Comparison of ENCODE assay signal across 27 cellular contexts in the genomic region with DNA sequence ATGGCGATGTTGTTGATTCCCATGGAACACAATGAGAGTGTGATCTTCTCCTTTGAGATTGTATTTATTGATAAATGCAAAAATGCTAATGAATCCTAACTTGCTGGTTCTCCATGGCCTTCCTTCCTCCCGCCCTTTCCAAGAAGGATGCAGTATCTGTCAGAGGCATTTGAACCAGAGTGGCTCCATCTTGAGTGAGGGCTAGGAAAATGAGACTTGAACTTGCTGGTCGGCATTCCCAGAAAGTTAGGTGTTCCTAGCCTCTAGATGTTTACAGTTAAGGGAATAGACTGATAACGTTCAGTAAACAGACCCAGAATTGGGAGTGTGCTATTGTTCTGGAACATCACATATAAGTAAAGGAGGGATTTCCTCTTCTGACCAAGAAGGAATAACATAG. TPM values are rescaled to one million over a fixed set of nuclear protein-coding genes. Genes with fewer than 3 reads are reported as not detected.
"Had no signal": no experiment of that assay in that cellular context is flagged by ENCODE, and none has a peak within 500 bp of the region (broad histone marks: within the 10 kb centered on the region; RNA-seq: fewer than 3 reads in every experiment).

No MANE protein-coding gene starts in this region.

- H3K4me1 ChIP-seq: esophagus muscularis mucosa, heart left ventricle, spleen, upper lobe of left lung had no signal

- H3K36me3 ChIP-seq: esophagus muscularis mucosa, heart left ventricle, sigmoid colon, spleen, thoracic aorta, upper lobe of left lung had no signal

- H3K27ac Mint-ChIP-seq: activated B cell treated with CpG ODN at 0.5 μM for 24 hours; activated CD4-positive, alpha-beta memory T cell treated with anti-CD3 and anti-CD28 coated beads for 36 hours; activated CD4-positive, alpha-beta T cell treated with anti-CD3 and anti-CD28 coated beads for 36 hours; activated naive CD4-positive, alpha-beta T cell treated with anti-CD3 and anti-CD28 coated beads for 36 hours; activated naive CD8-positive, alpha-beta T cell treated with anti-CD3 and anti-CD28 coated beads, Interleukin-2, amount 10 ng/mL, durations not matched to agents 7 days and 5 days; activated T-cell treated with anti-CD3 and anti-CD28 coated beads, Interleukin-2, amount 50 U/mL, for 72 hours; dendritic cell treated with granulocyte-macrophage colony-stimulating factor and Interleukin-4, amounts not matched to agents 40 ng/mL and 50 ng/mL, for 4 days; nephron progenitor cell; T-helper 17 cell had no signal

- H3K9me3 ChIP-seq: esophagus muscularis mucosa, heart left ventricle, mucosa of descending colon, sigmoid colon, thoracic aorta, upper lobe of left lung had no signal

- H3K4me1 Mint-ChIP-seq: activated B cell treated with CpG ODN at 0.5 μM for 24 hours; activated CD4-positive, alpha-beta T cell treated with anti-CD3 and anti-CD28 coated beads for 36 hours; activated naive CD8-positive, alpha-beta T cell treated with anti-CD3 and anti-CD28 coated beads, Interleukin-2, amount 10 ng/mL, durations not matched to agents 7 days and 5 days; nephron progenitor cell; T-helper 17 cell had no signal

- FAIRE-seq: islet of Langerhans had no signal

- H3K27me3 Mint-ChIP-seq: activated B cell treated with CpG ODN at 0.5 μM for 24 hours; activated CD4-positive, alpha-beta memory T cell treated with anti-CD3 and anti-CD28 coated beads for 36 hours; activated naive CD8-positive, alpha-beta T cell treated with anti-CD3 and anti-CD28 coated beads, Interleukin-2, amount 10 ng/mL, durations not matched to agents 7 days and 5 days; dendritic cell treated with granulocyte-macrophage colony-stimulating factor and Interleukin-4, amounts not matched to agents 40 ng/mL and 50 ng/mL, for 4 days had no signal

- H3K36me3 Mint-ChIP-seq: activated CD4-positive, alpha-beta memory T cell treated with anti-CD3 and anti-CD28 coated beads for 36 hours; activated naive CD8-positive, alpha-beta T cell treated with anti-CD3 and anti-CD28 coated beads, Interleukin-2, amount 10 ng/mL, durations not matched to agents 7 days and 5 days had no signal

- DNase-seq: activated B cell treated with CpG ODN at 0.5 μM for 24 hours; activated CD4-positive, alpha-beta memory T cell treated with anti-CD3 and anti-CD28 coated beads for 36 hours; activated CD4-positive, alpha-beta T cell treated with anti-CD3 and anti-CD28 coated beads for 36 hours; activated effector memory CD4-positive, alpha-beta T cell treated with Interleukin-2 at 50 U/mL for 16 hours; activated naive CD4-positive, alpha-beta T cell treated with anti-CD3 and anti-CD28 coated beads for 36 hours; activated naive CD8-positive, alpha-beta T cell treated with anti-CD3 and anti-CD28 coated beads, Interleukin-2, amount 10 ng/mL, durations not matched to agents 7 days and 5 days; activated T-cell treated with anti-CD3 and anti-CD28 coated beads, Interleukin-2, amount 50 U/mL, for 72 hours; effector CD4-positive, alpha-beta T cell; heart left ventricle; left cardiac atrium; mesenchymal stem cell; mucosa of descending colon; nephron progenitor cell; retina; sigmoid colon; spleen; stimulated activated CD4-positive, alpha-beta T cell treated with anti-CD3 and anti-CD28 coated beads, Interleukin-4, amount 100 ng/mL, for 1 hour; stimulated activated naive CD4-positive, alpha-beta T cell; T-helper 17 cell; upper lobe of left lung had no signal

- H3K4me3 ChIP-seq: esophagus muscularis mucosa, heart left ventricle, mucosa of descending colon, sigmoid colon, spleen, thoracic aorta, upper lobe of left lung had no signal

- H3K27ac ChIP-seq: esophagus muscularis mucosa, heart left ventricle, sigmoid colon, spleen, thoracic aorta, upper lobe of left lung had no signal

- H3K27me3 ChIP-seq: sigmoid colon, upper lobe of left lung had no signal

- H3K4me3 Mint-ChIP-seq: activated B cell treated with CpG ODN at 0.5 μM for 24 hours; activated CD4-positive, alpha-beta memory T cell treated with anti-CD3 and anti-CD28 coated beads for 36 hours; activated CD4-positive, alpha-beta T cell treated with anti-CD3 and anti-CD28 coated beads for 36 hours; activated naive CD4-positive, alpha-beta T cell treated with anti-CD3 and anti-CD28 coated beads for 36 hours; activated naive CD8-positive, alpha-beta T cell treated with anti-CD3 and anti-CD28 coated beads, Interleukin-2, amount 10 ng/mL, durations not matched to agents 7 days and 5 days; activated T-cell treated with anti-CD3 and anti-CD28 coated beads, Interleukin-2, amount 50 U/mL, for 72 hours; dendritic cell treated with granulocyte-macrophage colony-stimulating factor and Interleukin-4, amounts not matched to agents 40 ng/mL and 50 ng/mL, for 4 days; nephron progenitor cell; T-helper 17 cell had no signal

- H3K9me3 Mint-ChIP-seq: activated CD4-positive, alpha-beta memory T cell treated with anti-CD3 and anti-CD28 coated beads for 36 hours; activated naive CD4-positive, alpha-beta T cell treated with anti-CD3 and anti-CD28 coated beads for 36 hours; activated naive CD8-positive, alpha-beta T cell treated with anti-CD3 and anti-CD28 coated beads, Interleukin-2, amount 10 ng/mL, durations not matched to agents 7 days and 5 days; activated T-cell treated with anti-CD3 and anti-CD28 coated beads, Interleukin-2, amount 50 U/mL, for 72 hours; dendritic cell treated with granulocyte-macrophage colony-stimulating factor and Interleukin-4, amounts not matched to agents 40 ng/mL and 50 ng/mL, for 4 days had no signal

- ATAC-seq: activated CD4-positive, alpha-beta T cell treated with anti-CD3 and anti-CD28 coated beads for 36 hours; activated T-cell treated with anti-CD3 and anti-CD28 coated beads, Interleukin-2, amount 50 U/mL, for 72 hours; heart left ventricle; mucosa of descending colon; T-helper 17 cell had no signal

RNA-seq across cellular contexts. Expression of a gene that starts 44.2 kb away (rescaled TPM):
- total RNA-seq: activated B cell treated with CpG ODN at 0.5 μM for 24 hours; activated CD4-positive, alpha-beta memory T cell treated with anti-CD3 and anti-CD28 coated beads for 36 hours; activated CD4-positive, alpha-beta T cell treated with anti-CD3 and anti-CD28 coated beads for 36 hours; activated naive CD4-positive, alpha-beta T cell treated with anti-CD3 and anti-CD28 coated beads for 36 hours; activated naive CD8-positive, alpha-beta T cell treated with anti-CD3 and anti-CD28 coated beads, Interleukin-2, amount 10 ng/mL, durations not matched to agents 7 days and 5 days; activated T-cell treated with anti-CD3 and anti-CD28 coated beads, Interleukin-2, amount 50 U/mL, for 72 hours; cardiac septum; chondrocyte; esophagus muscularis mucosa; heart left ventricle; left cardiac atrium; mucosa of descending colon; posterior vena cava; sigmoid colon; spleen; thoracic aorta; upper lobe of left lung had no signal
- polyA plus RNA-seq: heart left ventricle, sigmoid colon, spleen had no signal

RNA-seq across cellular contexts. Expression of a gene that starts 59.6 kb away (rescaled TPM):
- total RNA-seq: activated B cell treated with CpG ODN at 0.5 μM for 24 hours; activated CD4-positive, alpha-beta memory T cell treated with anti-CD3 and anti-CD28 coated beads for 36 hours; activated CD4-positive, alpha-beta T cell treated with anti-CD3 and anti-CD28 coated beads for 36 hours; activated naive CD4-positive, alpha-beta T cell treated with anti-CD3 and anti-CD28 coated beads for 36 hours; activated naive CD8-positive, alpha-beta T cell treated with anti-CD3 and anti-CD28 coated beads, Interleukin-2, amount 10 ng/mL, durations not matched to agents 7 days and 5 days; activated T-cell treated with anti-CD3 and anti-CD28 coated beads, Interleukin-2, amount 50 U/mL, for 72 hours; cardiac septum; chondrocyte; esophagus muscularis mucosa; heart left ventricle; left cardiac atrium; mucosa of descending colon; posterior vena cava; sigmoid colon; spleen; thoracic aorta; upper lobe of left lung had no signal
- polyA plus RNA-seq: heart left ventricle, sigmoid colon, spleen had no signal
